Comparison of ENCODE assay signal across 1 cellular context in genomic region chr11:132357811-132358572, GRCh38.
TF ChIP-seq lines count a peak whose summit lies in the region.

No MANE protein-coding gene starts in this region.

TF ChIP-seq in SK-N-SH, 30 proteins besides CTCF, POLR2A, EP300 and RAD21 (continued from another document):
- TF ChIP-seq USF1 (IDR thresholded peaks at IDR 0.05; ENCODE audit: borderline replicate concordance, low read depth) (no peak), MXI1 (IDR thresholded peaks at IDR 0.05; ENCODE audit: low read depth, low read length) (no peak), SIN3A (IDR thresholded peaks at IDR 0.05; ENCODE audit: borderline replicate concordance, low read depth, low read length) (no peak), FOSL2 (IDR thresholded peaks at IDR 0.05; ENCODE audit: borderline replicate concordance, low read depth) (no peak), EZH2phosphoT487 (IDR thresholded peaks at IDR 0.05; ENCODE audit: borderline replicate concordance, low read depth) (no peak), NRF1 (IDR thresholded peaks at IDR 0.05; ENCODE audit: low read depth, low read length) (no peak), GATA2 (CRISPR knock-in tag; IDR thresholded peaks at IDR 0.05) (no peak)
